ENCODE assay signal across 20 cellular contexts in genomic region chr12:81416571-81416970, GRCh38.
A peak's percentile ranks its signal among the peaks of the same experiment; 100 is the strongest.
DNase-seq lines count a peak whose midpoint lies in the region; ATAC-seq and FAIRE-seq lines count a peak whose summit lies in the region.
"Had no signal": no experiment of that assay in that cellular context is flagged by ENCODE, and none has a peak within 500 bp of the region (broad histone marks: within the 10 kb centered on the region; RNA-seq: fewer than 3 reads in every experiment).

No MANE protein-coding gene starts in this region.

- FAIRE-seq in endometrium (lab: Jason Lieb, UNC): peak; percentile 23
- FAIRE-seq: G401.6, GM18507, H1 had no signal

- H3K27ac Mint-ChIP-seq in activated CD8-positive, alpha-beta memory T cell treated with anti-CD3 and anti-CD28 coated beads, Interleukin-2, amount 10 ng/mL, durations not matched to agents 7 days and 5 days: no peak overlapping the region
- H3K27ac Mint-ChIP-seq: CD8-positive, alpha-beta T cell; IgD-negative memory B cell had no signal

- CTCF ChIA-PET in activated CD8-positive, alpha-beta memory T cell treated with anti-CD3 and anti-CD28 coated beads, Interleukin-2, amount 10 ng/mL, durations not matched to agents 7 days and 5 days (lab: Charles Lee): no interaction called here

- ATAC-seq in activated CD8-positive, alpha-beta memory T cell treated with anti-CD3 and anti-CD28 coated beads, Interleukin-2, amount 10 ng/mL, durations not matched to agents 7 days and 5 days: no peak
- no peak for ATAC-seq in HG03439 (IDR thresholded peaks at IDR 0.05; ENCODE audit: unreplicated experiment)
- ATAC-seq: CD8-positive, alpha-beta T cell; HCT116 had no signal

- no peaks in the 10 kb centered on the region for H3K36me3 Mint-ChIP-seq in activated CD8-positive, alpha-beta memory T cell treated with anti-CD3 and anti-CD28 coated beads, Interleukin-2, amount 10 ng/mL, durations not matched to agents 7 days and 5 days
- H3K36me3 Mint-ChIP-seq: CD8-positive, alpha-beta T cell; IgD-negative memory B cell had no signal

- no peak overlapping the region for H3K4me3 Mint-ChIP-seq in activated CD8-positive, alpha-beta memory T cell treated with anti-CD3 and anti-CD28 coated beads, Interleukin-2, amount 10 ng/mL, durations not matched to agents 7 days and 5 days
- H3K4me3 Mint-ChIP-seq: CD8-positive, alpha-beta T cell; IgD-negative memory B cell had no signal

- no peaks in the 10 kb centered on the region for H3K27me3 Mint-ChIP-seq in activated CD8-positive, alpha-beta memory T cell treated with anti-CD3 and anti-CD28 coated beads, Interleukin-2, amount 10 ng/mL, durations not matched to agents 7 days and 5 days
- H3K27me3 Mint-ChIP-seq: IgD-negative memory B cell had no signal

- no peaks in the 10 kb centered on the region for H3K4me1 Mint-ChIP-seq in activated CD8-positive, alpha-beta memory T cell treated with anti-CD3 and anti-CD28 coated beads, Interleukin-2, amount 10 ng/mL, durations not matched to agents 7 days and 5 days
- H3K4me1 Mint-ChIP-seq: IgD-negative memory B cell had no signal

- H3K9me3 Mint-ChIP-seq in activated CD8-positive, alpha-beta memory T cell treated with anti-CD3 and anti-CD28 coated beads, Interleukin-2, amount 10 ng/mL, durations not matched to agents 7 days and 5 days (ENCODE audit: low read depth): peaks cover 2% of the 10 kb centered on the region

- peak; percentile 42 for DNase-seq in NCI-H146 treated with DMSO at 0.1 percent for 48 hours (lab: John Stamatoyannopoulos, UW; ENCODE audit: unreplicated experiment)
- peak; percentile 74 for DNase-seq in NCI-H748 treated with DMSO at 0.1 percent for 48 hours (lab: John Stamatoyannopoulos, UW)
- peak; percentile 36 for DNase-seq in putamen (ENCODE audit: low spot score)
- DNase-seq in activated CD8-positive, alpha-beta memory T cell treated with anti-CD3 and anti-CD28 coated beads, Interleukin-2, amount 10 ng/mL, durations not matched to agents 7 days and 5 days: no peak
- no peak for DNase-seq in NCI-H2107 (lab: John Stamatoyannopoulos, UW)
- DNase-seq: ACHN; CD8-positive, alpha-beta T cell; MV-4-11; NCI-H1694 treated with DMSO at 0.1 percent for 48 hours; NCI-H226; PC-9; SHP77 treated with DMSO at 0.1 percent for 48 hours; SW 1271 had no signal

Comparison
In these comparisons a context has a peak if more than half of its experiments do, and no peak if none do; other contexts are left out.
1. DNase-seq: peak in NCI-H146 treated with DMSO at 0.1 percent for 48 hours (single experiment), NCI-H748 treated with DMSO at 0.1 percent for 48 hours (single experiment) and putamen (single experiment); none in activated CD8-positive, alpha-beta memory T cell treated with anti-CD3 and anti-CD28 coated beads, Interleukin-2, amount 10 ng/mL, durations not matched to agents 7 days and 5 days (single experiment) and NCI-H2107 (single experiment).